In the genomic region with DNA sequence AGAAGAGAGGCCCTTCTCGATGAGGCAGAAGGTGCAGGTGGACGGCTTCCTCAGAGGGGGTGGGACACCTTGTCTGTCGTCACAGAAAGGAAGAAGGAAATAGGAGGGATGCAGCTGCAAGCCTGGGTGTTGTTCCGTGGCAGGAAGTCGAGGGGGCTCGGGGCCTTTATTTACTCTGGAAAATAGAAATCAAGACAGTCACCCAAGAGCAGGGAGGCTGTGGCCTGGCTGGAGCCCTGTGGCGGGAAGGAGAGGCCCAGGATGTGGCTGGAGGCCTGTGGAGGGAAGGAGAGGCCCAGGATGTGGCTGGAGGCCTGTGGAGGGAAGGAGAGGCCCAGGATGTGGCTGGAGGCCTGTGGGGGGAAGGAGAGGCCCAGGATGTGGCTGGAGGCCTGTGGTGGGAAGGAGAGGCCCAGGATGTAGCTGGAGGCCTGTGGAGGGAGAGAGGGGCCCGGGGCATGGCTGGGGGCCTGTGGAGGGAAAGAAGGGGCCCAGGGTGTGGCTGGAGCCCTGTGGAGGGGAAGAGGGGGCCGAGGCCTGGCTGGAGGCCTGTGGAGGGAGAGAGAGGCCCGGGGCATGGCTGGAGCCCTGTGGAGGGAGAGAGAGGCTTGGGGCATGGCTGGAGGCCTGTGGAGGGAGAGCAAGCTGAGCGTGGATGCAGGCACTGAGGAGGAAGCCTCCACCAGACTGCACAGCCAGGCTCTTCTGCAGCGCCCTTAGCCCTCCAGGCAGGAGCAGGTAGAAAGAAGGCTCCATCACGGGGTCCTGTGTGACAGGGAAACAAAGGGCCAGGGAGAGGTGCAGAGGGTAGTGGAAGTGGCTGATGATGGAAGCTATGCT, we compare ENCODE assay signal across 12 cellular contexts.
DNase-seq lines count a peak whose midpoint lies in the region; ATAC-seq lines count a peak whose summit lies in the region.
"Had no signal": no experiment of that assay in that cellular context is flagged by ENCODE, and none has a peak within 500 bp of the region (broad histone marks: within the 10 kb centered on the region; RNA-seq: fewer than 3 reads in every experiment).

No MANE protein-coding gene starts in this region.

- no peaks in the 10 kb centered on the region for H3K27me3 Mint-ChIP-seq in T-cell
- no peaks in the 10 kb centered on the region for H3K27me3 Mint-ChIP-seq in activated naive CD8-positive, alpha-beta T cell treated with anti-CD3 and anti-CD28 coated beads, Interleukin-2, amount 10 ng/mL, durations not matched to agents 7 days and 5 days
- no peaks in the 10 kb centered on the region for H3K27me3 Mint-ChIP-seq in stimulated activated naive CD8-positive, alpha-beta T cell treated with anti-CD3 and anti-CD28 coated beads, Interleukin-15, Interleukin-2, amounts not matched to agents 100 ng/mL and 50 ng/mL, for 24 hours

- POLR2A ChIA-PET in T-cell (lab: Charles Lee), result no interaction called here
- POLR2A ChIA-PET in activated naive CD8-positive, alpha-beta T cell treated with anti-CD3 and anti-CD28 coated beads, Interleukin-2, amount 10 ng/mL, durations not matched to agents 7 days and 5 days (lab: Charles Lee), result interaction anchor here (0.6 to 3.6 kb wide), 8 partner anchors 14 to 581 kb away, joined by 3 to 20 read pairs (median 7); partner anchors contain the start of gene SFMBT2

- H3K4me1 Mint-ChIP-seq in T-cell, result peaks cover 40 to 56% (median 56%) of the 10 kb centered on the region in 3 donors
- peaks cover 55% of the 10 kb centered on the region for H3K4me1 Mint-ChIP-seq in activated naive CD8-positive, alpha-beta T cell treated with anti-CD3 and anti-CD28 coated beads, Interleukin-2, amount 10 ng/mL, durations not matched to agents 7 days and 5 days
- H3K4me1 Mint-ChIP-seq in stimulated activated naive CD8-positive, alpha-beta T cell treated with anti-CD3 and anti-CD28 coated beads, Interleukin-15, Interleukin-2, amounts not matched to agents 100 ng/mL and 50 ng/mL, for 24 hours (ENCODE audit: low read depth), result peaks cover 28% of the 10 kb centered on the region

- H3K9me3 Mint-ChIP-seq in T-cell, result peaks cover 17 to 31% (median 17%) of the 10 kb centered on the region in 3 donors
- peaks cover 39% of the 10 kb centered on the region for H3K9me3 Mint-ChIP-seq in activated naive CD8-positive, alpha-beta T cell treated with anti-CD3 and anti-CD28 coated beads, Interleukin-2, amount 10 ng/mL, durations not matched to agents 7 days and 5 days
- peaks cover 19% of the 10 kb centered on the region for H3K9me3 Mint-ChIP-seq in stimulated activated naive CD8-positive, alpha-beta T cell treated with anti-CD3 and anti-CD28 coated beads, Interleukin-15, Interleukin-2, amounts not matched to agents 100 ng/mL and 50 ng/mL, for 24 hours

- CTCF ChIA-PET in T-cell (lab: Charles Lee), result interaction anchor here in 1 of 2 donors (0.7 kb wide), 1 partner anchor 24 kb away, joined by 4 read pairs; no protein-coding TSS in a partner anchor

- DNase-seq in activated CD8-positive, alpha-beta memory T cell treated with anti-CD3 and anti-CD28 coated beads for 24 hours, result peak; percentile 76
- DNase-seq in activated CD8-positive, alpha-beta memory T cell treated with anti-CD3 and anti-CD28 coated beads, Interleukin-2, amount 50 U/mL, for 48 hours, result no peak
- DNase-seq in T-cell (peak in 23 of 34 experiments; percentile 2 to 60 (median 20)), COR-L47 (lab: John Stamatoyannopoulos, UW) (no peak), KG1 (lab: John Stamatoyannopoulos, UW) (no peak)
- peak; percentile 88 for DNase-seq in activated naive CD8-positive, alpha-beta T cell treated with anti-CD3 and anti-CD28 coated beads, Interleukin-2, amount 10 ng/mL, durations not matched to agents 7 days and 5 days
- DNase-seq: amniotic stem cell, NCI-H510A treated with DMSO at 0.1 percent for 48 hours, SIG-M5 had no signal

- ATAC-seq in T-cell (replicated peaks in 1 of 4) (peak; percentile 54 to 84 (median 68)), HG03135 (IDR thresholded peaks at IDR 0.05; ENCODE audit: unreplicated experiment) (no peak)
- ATAC-seq in activated naive CD8-positive, alpha-beta T cell treated with anti-CD3 and anti-CD28 coated beads, Interleukin-2, amount 10 ng/mL, durations not matched to agents 7 days and 5 days (ENCODE audit: low read depth), result peak; percentile 80

- H3K4me3 Mint-ChIP-seq in T-cell, result peak overlapping the region in 2 of 3 donors; percentile 58 to 66
- peak overlapping the region; percentile 58 for H3K4me3 Mint-ChIP-seq in activated naive CD8-positive, alpha-beta T cell treated with anti-CD3 and anti-CD28 coated beads, Interleukin-2, amount 10 ng/mL, durations not matched to agents 7 days and 5 days
- H3K4me3 Mint-ChIP-seq in stimulated activated naive CD8-positive, alpha-beta T cell treated with anti-CD3 and anti-CD28 coated beads, Interleukin-15, Interleukin-2, amounts not matched to agents 100 ng/mL and 50 ng/mL, for 24 hours, result no peak overlapping the region
- H3K4me3 Mint-ChIP-seq: dendritic cell treated with granulocyte-macrophage colony-stimulating factor and Interleukin-4, amounts not matched to agents 40 ng/mL and 50 ng/mL, for 4 days had no signal

- H3K27ac Mint-ChIP-seq in T-cell, result peak overlapping the region; percentile 97
- peak overlapping the region; percentile 89 for H3K27ac Mint-ChIP-seq in activated naive CD8-positive, alpha-beta T cell treated with anti-CD3 and anti-CD28 coated beads, Interleukin-2, amount 10 ng/mL, durations not matched to agents 7 days and 5 days
- peak overlapping the region; percentile 89 for H3K27ac Mint-ChIP-seq in stimulated activated naive CD8-positive, alpha-beta T cell treated with anti-CD3 and anti-CD28 coated beads, Interleukin-15, Interleukin-2, amounts not matched to agents 100 ng/mL and 50 ng/mL, for 24 hours
- H3K27ac Mint-ChIP-seq: dendritic cell treated with granulocyte-macrophage colony-stimulating factor and Interleukin-4, amounts not matched to agents 40 ng/mL and 50 ng/mL, for 4 days had no signal

- peaks cover 17% of the 10 kb centered on the region for H3K36me3 Mint-ChIP-seq in T-cell
- H3K36me3 Mint-ChIP-seq in activated naive CD8-positive, alpha-beta T cell treated with anti-CD3 and anti-CD28 coated beads, Interleukin-2, amount 10 ng/mL, durations not matched to agents 7 days and 5 days, result peaks cover 58% of the 10 kb centered on the region
- peaks cover 11% of the 10 kb centered on the region for H3K36me3 Mint-ChIP-seq in stimulated activated naive CD8-positive, alpha-beta T cell treated with anti-CD3 and anti-CD28 coated beads, Interleukin-15, Interleukin-2, amounts not matched to agents 100 ng/mL and 50 ng/mL, for 24 hours (ENCODE audit: low read depth)

Comparison
In these comparisons a context has a peak if more than half of its experiments do, and no peak if none do; other contexts are left out.
1. DNase-seq: peak in activated CD8-positive, alpha-beta memory T cell treated with anti-CD3 and anti-CD28 coated beads for 24 hours (single experiment), T-cell (23 of 34) and activated naive CD8-positive, alpha-beta T cell treated with anti-CD3 and anti-CD28 coated beads, Interleukin-2, amount 10 ng/mL, durations not matched to agents 7 days and 5 days (single experiment); none in activated CD8-positive, alpha-beta memory T cell treated with anti-CD3 and anti-CD28 coated beads, Interleukin-2, amount 50 U/mL, for 48 hours (single experiment), COR-L47 (single experiment) and KG1 (single experiment).
2. Peak in every context shown above with its lines, with median percentiles within 50 percentile points of each other: H3K27ac Mint-ChIP-seq.